ENCODE assay signal across 1 cellular context in genomic region chr7:32071466-32072091, GRCh38.
TF ChIP-seq lines count a peak whose summit lies in the region.

No MANE protein-coding gene starts in this region.

TF ChIP-seq in GM23338, 12 proteins besides CTCF, POLR2A, EP300 and RAD21:
- TF ChIP-seq EZH2 (IDR thresholded peaks at IDR 0.05; ENCODE audit: low read depth, unreplicated experiment), result peak; percentile 52
- no peak for TF ChIP-seq ZNF114 (CRISPR knock-in tag; IDR thresholded peaks at IDR 0.05)
- no peak for TF ChIP-seq NANOG (IDR thresholded peaks at IDR 0.05; ENCODE audit: borderline replicate concordance)
